Comparison of ENCODE assay signal across 18 cellular contexts in the genomic region with DNA sequence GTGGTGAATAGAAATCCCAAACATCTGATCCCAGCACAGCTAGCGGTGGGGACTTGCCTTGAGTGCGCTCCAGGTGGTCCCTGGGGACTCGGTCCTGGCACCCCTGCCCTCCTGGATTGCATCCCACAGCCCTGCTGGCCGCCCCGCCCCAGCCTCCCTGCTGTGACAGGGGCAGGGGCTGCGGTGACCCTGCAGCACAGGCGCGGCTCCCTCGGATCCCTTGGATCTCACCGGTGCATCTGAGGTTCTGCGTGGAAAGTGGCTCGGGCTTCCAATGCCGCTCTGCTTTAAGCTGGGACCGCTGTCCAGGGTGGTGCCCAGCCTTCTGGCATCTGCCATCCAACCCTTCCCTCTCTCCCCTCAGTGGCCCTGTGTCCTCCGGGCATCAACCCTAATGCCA.
"Had no signal": no experiment of that assay in that cellular context is flagged by ENCODE, and none has a peak within 500 bp of the region (broad histone marks: within the 10 kb centered on the region; RNA-seq: fewer than 3 reads in every experiment).

No MANE protein-coding gene starts in this region.

- H3K9me3 ChIP-seq: esophagus muscularis mucosa, left lung, thoracic aorta had no signal

- DNase-seq: activated CD4-positive, alpha-beta T cell treated with anti-CD3 and anti-CD28 coated beads, Interleukin-2, amount 10 ng/mL, durations not matched to agents 7 days and 5 days; activated CD4-positive, CD25-positive, alpha-beta regulatory T cell treated with anti-CD3 and anti-CD28 coated beads, Interleukin-2, amount 50 U/mL, for 72 hours; activated CD8-positive, alpha-beta memory T cell treated with anti-CD3 and anti-CD28 coated beads, Interleukin-2, amount 10 ng/mL, durations not matched to agents 7 days and 5 days; activated CD8-positive, alpha-beta T cell treated with anti-CD3 and anti-CD28 coated beads for 36 hours; activated effector memory CD4-positive, alpha-beta T cell treated with anti-CD3 and anti-CD28 coated beads, Interleukin-2, amount 50 U/mL, for 16 hours; activated naive CD4-positive, alpha-beta T cell treated with anti-CD3 and anti-CD28 coated beads, Interleukin-2, amount 10 ng/mL, durations not matched to agents 7 days and 5 days; activated T-cell treated with anti-CD3 and anti-CD28 coated beads for 4 hours; dermis blood vessel endothelial cell; effector memory CD4-positive, alpha-beta T cell; midbrain; stimulated activated CD4-positive, alpha-beta T cell treated with anti-CD3 and anti-CD28 coated beads, Interleukin-4, amount 100 ng/mL, for 24 hours; stimulated activated naive CD4-positive, alpha-beta T cell treated with Interleukin-2 at 50 U/mL for 16 hours; T-helper 1 cell; WERI-Rb-1 had no signal

- H3K36me3 ChIP-seq: WERI-Rb-1 had no signal

- H3K4me3 ChIP-seq: esophagus muscularis mucosa, left lung, thoracic aorta had no signal

- H3K27ac ChIP-seq: esophagus muscularis mucosa, left lung, thoracic aorta, WERI-Rb-1 had no signal

- ATAC-seq: activated CD8-positive, alpha-beta memory T cell treated with anti-CD3 and anti-CD28 coated beads, Interleukin-2, amount 10 ng/mL, durations not matched to agents 7 days and 5 days; activated CD8-positive, alpha-beta T cell treated with anti-CD3 and anti-CD28 coated beads for 36 hours; left lung; natural killer cell treated with Interleukin-12 subunit alpha and Interleukin-12 subunit beta and Interleukin-15 and Interleukin-18, amount 100 ng/mL, for 72 hours had no signal

- H3K27me3 ChIP-seq: esophagus muscularis mucosa, left lung had no signal

- H3K4me1 ChIP-seq: esophagus muscularis mucosa, left lung had no signal
